Comparison of ENCODE assay signal across 12 cellular contexts in genomic region chr11:62548545-62549335, GRCh38. TPM values are rescaled to one million over a fixed set of nuclear protein-coding genes. Genes with fewer than 3 reads are reported as not detected.
DNase-seq lines count a peak whose midpoint lies in the region; ATAC-seq, FAIRE-seq and TF ChIP-seq lines count a peak whose summit lies in the region.
"Had no signal": no experiment of that assay in that cellular context is flagged by ENCODE, and none has a peak within 500 bp of the region (broad histone marks: within the 10 kb centered on the region; RNA-seq: fewer than 3 reads in every experiment).

No MANE protein-coding gene starts in this region.

- H3K9me3 ChIP-seq in thoracic aorta: no peaks in the 10 kb centered on the region

- no peaks in the 10 kb centered on the region for H3K36me3 Mint-ChIP-seq in IgD-negative memory B cell
- H3K36me3 Mint-ChIP-seq in mesothelial cell of epicardium: no peaks in the 10 kb centered on the region

- DNase-seq in bronchial epithelial cell (ENCODE audit: low read depth) (peak; percentile 52), mesothelial cell of epicardium (ENCODE audit: low spot score in 2 of 2, unreplicated experiment in 2 of 2) (no peak), thoracic aorta (ENCODE audit: low spot score) (no peak), pons (ENCODE audit: low spot score) (no peak), hepatic stellate cell (ENCODE audit: low spot score) (no peak)
- DNase-seq: activated T-cell treated with anti-CD3 and anti-CD28 coated beads, Interleukin-2, amount 50 U/mL, for 48 hours; hippocampal formation; NCI-H1092 treated with DMSO at 0.1 percent for 48 hours; NCI-H774 had no signal

- H3K36me3 ChIP-seq in bronchial epithelial cell (ENCODE audit: control insufficient read depth, insufficient read depth, low read length): peaks cover 7% of the 10 kb centered on the region
- H3K36me3 ChIP-seq in thoracic aorta: no peaks in the 10 kb centered on the region

- no peak for FAIRE-seq in bronchial epithelial cell (lab: Jason Lieb, UNC)

- H3K4me3 Mint-ChIP-seq in IgD-negative memory B cell: peak overlapping the region in 1 of 4 donors; percentile 94
- H3K4me3 Mint-ChIP-seq in mesothelial cell of epicardium: no peak overlapping the region

- H3K4me3 ChIP-seq in bronchial epithelial cell (ENCODE audit: low read depth, low read length): no peak overlapping the region
- H3K4me3 ChIP-seq in thoracic aorta: peak overlapping the region; percentile 91

- H3K27me3 ChIP-seq in bronchial epithelial cell (ENCODE audit: control insufficient read depth, insufficient read depth, low read length) (no peaks in the 10 kb centered on the region), thoracic aorta (replicated peaks; ENCODE audit: insufficient read depth) (no peaks in the 10 kb centered on the region)

- no peaks in the 10 kb centered on the region for H3K9me3 Mint-ChIP-seq in IgD-negative memory B cell
- no peaks in the 10 kb centered on the region for H3K9me3 Mint-ChIP-seq in mesothelial cell of epicardium

- H3K4me1 ChIP-seq in thoracic aorta (ENCODE audit: control insufficient read depth in 1 of 2, low read depth in 2 of 2): peaks cover 46 to 70% of the 10 kb centered on the region in 2 donors

- H3K27ac ChIP-seq in thoracic aorta: peak overlapping the region; percentile 98

- no peak for ATAC-seq in thoracic aorta (ENCODE audit: insufficient number of reproducible peaks, low FRiP score, low read depth)
- no peak for ATAC-seq in HG02759 (IDR thresholded peaks at IDR 0.05; ENCODE audit: unreplicated experiment)
- no peak for ATAC-seq in GM21528 (IDR thresholded peaks at IDR 0.05; ENCODE audit: low FRiP score, unreplicated experiment)

- H3K4me1 Mint-ChIP-seq in IgD-negative memory B cell (peaks cover 20 to 53% (median 48%) of the 10 kb centered on the region in 3 donors), mesothelial cell of epicardium (peaks cover 64% of the 10 kb centered on the region)

- peaks cover 5% of the 10 kb centered on the region for H3K27me3 Mint-ChIP-seq in IgD-negative memory B cell
- no peaks in the 10 kb centered on the region for H3K27me3 Mint-ChIP-seq in mesothelial cell of epicardium (ENCODE audit: low read depth)

- H3K27ac Mint-ChIP-seq in IgD-negative memory B cell: peak overlapping the region in 2 of 3 donors; percentile 89 to 97
- peak overlapping the region; percentile 39 for H3K27ac Mint-ChIP-seq in mesothelial cell of epicardium

- no peak for TF ChIP-seq CTCF in bronchial epithelial cell (IDR thresholded peaks at IDR 0.05; ENCODE audit: insufficient read depth, low read length, severe bottlenecking)
- no peak for TF ChIP-seq CTCF in mesothelial cell of epicardium (IDR thresholded peaks at IDR 0.05; ENCODE audit: unreplicated experiment)
- no peak for TF ChIP-seq CTCF in thoracic aorta (IDR thresholded peaks at IDR 0.05)

RNA-seq across cellular contexts. Expression of gene AHNAK, which starts 2.1 kb away (rescaled TPM):
- polyA plus RNA-seq in IgD-negative memory B cell: 107 TPM
- total RNA-seq in bronchial epithelial cell: 354 and 607 TPM in 2 replicates
- 456 to 481 TPM (median 480 TPM) in 3 replicates for total RNA-seq in mesothelial cell of epicardium
- 1,000 to 10,000 TPM; 1,009 to 1,046 TPM for total RNA-seq in thoracic aorta

RNA-seq across cellular contexts. Expression of gene EEF1G, which starts 25.0 kb away (rescaled TPM):
- 1,657 TPM for polyA plus RNA-seq in IgD-negative memory B cell
- total RNA-seq in bronchial epithelial cell (2,058 and 2,441 TPM in 2 replicates), mesothelial cell of epicardium (1,747 to 1,829 TPM (median 1,814 TPM) in 3 replicates), thoracic aorta (100 to 1,000 TPM; 719 to 780 TPM)

RNA-seq across cellular contexts. Expression of gene TUT1, which starts 42.6 kb away (rescaled TPM):
- 19.2 TPM for polyA plus RNA-seq in IgD-negative memory B cell
- total RNA-seq in bronchial epithelial cell (7.0 and 9.5 TPM in 2 replicates), mesothelial cell of epicardium (23.7 to 26.0 TPM (median 24.2 TPM) in 3 replicates), thoracic aorta (10 to 100 TPM in 1 of 2 donors, 1 to 10 TPM in 1; 9.5 to 12.5 TPM)

RNA-seq across cellular contexts. Expression of gene MTA2, which starts 52.9 kb away (rescaled TPM):
- 32.9 TPM for polyA plus RNA-seq in IgD-negative memory B cell
- total RNA-seq in bronchial epithelial cell (150 and 162 TPM in 2 replicates), mesothelial cell of epicardium (121 to 126 TPM (median 124 TPM) in 3 replicates), thoracic aorta (100 to 1,000 TPM in 1 of 2 donors, 10 to 100 TPM in 1; 55.9 to 124 TPM)
